ENCODE assay signal across 17 cellular contexts in the genomic region with DNA sequence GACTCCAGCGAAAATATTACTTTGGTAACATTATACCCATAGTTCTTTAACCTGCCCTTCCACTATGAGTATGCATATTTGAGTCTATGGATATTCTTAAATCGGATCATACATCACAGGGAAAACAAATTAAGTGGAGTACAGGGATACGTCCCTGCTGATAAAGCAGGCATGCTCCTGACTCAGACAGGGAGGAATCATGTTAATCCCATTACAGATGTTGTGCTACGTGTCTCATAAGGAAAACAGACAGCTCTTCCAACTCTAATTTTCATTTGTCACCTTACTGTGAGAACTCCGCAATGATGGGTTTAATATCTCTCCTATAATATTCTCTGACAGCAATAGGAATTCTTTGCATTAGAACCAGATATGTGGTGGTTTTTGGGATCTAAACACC.
A peak's percentile ranks its signal among the peaks of the same experiment; 100 is the strongest.
DNase-seq lines count a peak whose midpoint lies in the region; ATAC-seq and TF ChIP-seq lines count a peak whose summit lies in the region.
"Had no signal": no experiment of that assay in that cellular context is flagged by ENCODE, and none has a peak within 500 bp of the region (broad histone marks: within the 10 kb centered on the region; RNA-seq: fewer than 3 reads in every experiment).

No MANE protein-coding gene starts in this region.

- H3F3A ChIP-seq in GM23338 (replicated peaks; ENCODE audit: low read depth) (no peaks in the 10 kb centered on the region), OCI-LY1 (ENCODE audit: insufficient read depth, low read length) (0 out of 2 replicates have a peak, but pooled peaks cover 3% of the 10 kb centered on the region), neural cell (ENCODE audit: insufficient read depth, low read length, poor library complexity, severe bottlenecking) (no peaks in the 10 kb centered on the region)

- no peak for ATAC-seq in GM23338
- ATAC-seq: HepG2 had no signal

- TF ChIP-seq POLR2A in esophagus muscularis mucosa (IDR thresholded peaks at IDR 0.05; ENCODE audit: low read depth), result no peak

- H3K4me3 Mint-ChIP-seq in GM23338 (no peak overlapping the region), osteocyte (ENCODE audit: unreplicated experiment) (no peak overlapping the region)
- H3K4me3 Mint-ChIP-seq: B cell; CD8-positive, alpha-beta memory T cell; IgD-negative memory B cell had no signal

- H3K27me3 Mint-ChIP-seq in GM23338 (ENCODE audit: insufficient read depth, low read depth, poor library complexity) (no peaks in the 10 kb centered on the region), osteocyte (ENCODE audit: unreplicated experiment) (no peaks in the 10 kb centered on the region)
- H3K27me3 Mint-ChIP-seq: B cell; CD8-positive, alpha-beta memory T cell; IgD-negative memory B cell had no signal

- H3K36me3 Mint-ChIP-seq in GM23338 (ENCODE audit: low read depth) (no peaks in the 10 kb centered on the region), osteocyte (ENCODE audit: unreplicated experiment) (no peaks in the 10 kb centered on the region)
- H3K36me3 Mint-ChIP-seq: CD8-positive, alpha-beta memory T cell had no signal

- intact Hi-C loops in esophagus muscularis mucosa (cut with DNase I), result no loop called here

- H3K4me1 Mint-ChIP-seq in GM23338, result no peaks in the 10 kb centered on the region
- no peaks in the 10 kb centered on the region for H3K4me1 Mint-ChIP-seq in osteocyte (ENCODE audit: unreplicated experiment)
- H3K4me1 Mint-ChIP-seq: B cell; CD8-positive, alpha-beta memory T cell had no signal

- WGBS in esophagus muscularis mucosa, result 81% methylated on average over 5 of the region's 5 CpGs

- no peak overlapping the region for H3K4me2 ChIP-seq in GM23338
- H3K4me2 ChIP-seq in OCI-LY1 (ENCODE audit: low read length), result no peak overlapping the region
- no peak overlapping the region for H3K4me2 ChIP-seq in neural cell (ENCODE audit: low read length)
- H3K4me2 ChIP-seq: BLaER1 treated with 17β-estradiol and CSF1 and Interleukin-3, amounts not matched to agents 10 nM and 100 nM had no signal

- H3K9me2 ChIP-seq in GM23338 (ENCODE audit: insufficient read depth) (no peaks in the 10 kb centered on the region; the same call in 1 of the 2 replicates), OCI-LY1 (ENCODE audit: low read depth, low read length) (no peaks in the 10 kb centered on the region), neural cell (ENCODE audit: insufficient read depth, low read length) (no peaks in the 10 kb centered on the region)

- TF ChIP-seq EP300 in neural cell (conservative IDR thresholded peaks at IDR 0.05; ENCODE audit: poor library complexity, severe bottlenecking), result no peak
- no peak for TF ChIP-seq EP300 in esophagus muscularis mucosa (IDR thresholded peaks at IDR 0.05)

- no peaks in the 10 kb centered on the region for H3K4me1 ChIP-seq in GM23338 (ENCODE audit: insufficient read depth)
- H3K4me1 ChIP-seq in OCI-LY1 (ENCODE audit: insufficient read depth, low read length, severe bottlenecking), result peaks cover 47% of the 10 kb centered on the region
- H3K4me1 ChIP-seq in esophagus muscularis mucosa, result no peaks in the 10 kb centered on the region
- H3K4me1 ChIP-seq: HAP-1 had no signal

- H3K4me3 ChIP-seq in GM23338 (no peak overlapping the region), OCI-LY1 (ENCODE audit: low read depth, low read length, poor library complexity, severe bottlenecking) (no peak overlapping the region), neural cell (ENCODE audit: low read length) (no peak overlapping the region), esophagus muscularis mucosa (no peak overlapping the region)
- H3K4me3 ChIP-seq: BLaER1 treated with 17β-estradiol and CSF1 and Interleukin-3, amounts not matched to agents 10 nM and 100 nM; HAP-1 had no signal

- H3K9me3 ChIP-seq in OCI-LY1 (ENCODE audit: low read length), result no peaks in the 10 kb centered on the region
- no peaks in the 10 kb centered on the region for H3K9me3 ChIP-seq in neural cell (ENCODE audit: low read length)
- no peaks in the 10 kb centered on the region for H3K9me3 ChIP-seq in esophagus muscularis mucosa
- H3K9me3 ChIP-seq: BLaER1 treated with 17β-estradiol and CSF1 and Interleukin-3, amounts not matched to agents 10 nM and 100 nM; HAP-1 had no signal

- 0 out of 2 replicates have a peak overlapping the region, but pooled peaks have one; percentile 14 for H2AFZ ChIP-seq in GM23338
- H2AFZ ChIP-seq in OCI-LY1 (ENCODE audit: low read length), result peak overlapping the region; percentile 39; the same call in 1 of the 2 replicates
- H2AFZ ChIP-seq in neural cell (ENCODE audit: low read depth, low read length), result no peak overlapping the region

- H3K27ac Mint-ChIP-seq in GM23338 (no peak overlapping the region), osteocyte (ENCODE audit: unreplicated experiment) (no peak overlapping the region)
- H3K27ac Mint-ChIP-seq: B cell; CD8-positive, alpha-beta memory T cell; IgD-negative memory B cell had no signal

- H4K20me1 ChIP-seq in GM23338 (replicated peaks; ENCODE audit: insufficient read depth), result no peaks in the 10 kb centered on the region
- no peaks in the 10 kb centered on the region for H4K20me1 ChIP-seq in OCI-LY1 (ENCODE audit: insufficient read depth, low read length)
- H4K20me1 ChIP-seq in neural cell (ENCODE audit: insufficient read depth), result no peaks in the 10 kb centered on the region
- H4K20me1 ChIP-seq: BLaER1 treated with 17β-estradiol and CSF1 and Interleukin-3, amounts not matched to agents 10 nM and 100 nM had no signal

- TF ChIP-seq CTCF in GM23338 (conservative IDR thresholded peaks at IDR 0.05; ENCODE audit: low read depth in 2 of 2), result no peak
- TF ChIP-seq CTCF in OCI-LY1 (IDR thresholded peaks at IDR 0.05; ENCODE audit: low read length), result no peak
- TF ChIP-seq CTCF in neural cell (IDR thresholded peaks at IDR 0.05; ENCODE audit: poor library complexity, severe bottlenecking), result no peak
- no peak for TF ChIP-seq CTCF in esophagus muscularis mucosa (IDR thresholded peaks at IDR 0.05)
- TF ChIP-seq CTCF in osteocyte (IDR thresholded peaks at IDR 0.05), result no peak

- peak; percentile 59 for DNase-seq in D341Med (ENCODE audit: low spot score)
- no peak for DNase-seq in GM23338 (ENCODE audit: low spot score)
- no peak for DNase-seq in NOMO-1 (lab: John Stamatoyannopoulos, UW; ENCODE audit: unreplicated experiment in 2 of 2)
- DNase-seq in esophagus muscularis mucosa (ENCODE audit: extremely low spot score), result no peak
- no peak for DNase-seq in osteocyte (ENCODE audit: extremely low spot score, unreplicated experiment)
- DNase-seq: CD8-positive, alpha-beta memory T cell; COR-L47; DMS153; DMS79 treated with DMSO at 0.1 percent for 48 hours; GF-D8 had no signal

- no peak overlapping the region for H3K9ac ChIP-seq in OCI-LY1 (ENCODE audit: low read length)
- H3K9ac ChIP-seq in neural cell (ENCODE audit: low read length), result no peak overlapping the region
- H3K9ac ChIP-seq: BLaER1 treated with 17β-estradiol and CSF1 and Interleukin-3, amounts not matched to agents 10 nM and 100 nM had no signal

- H3K27ac ChIP-seq in GM23338 (ENCODE audit: low read depth) (no peak overlapping the region), OCI-LY1 (ENCODE audit: low read depth, low read length, poor library complexity, severe bottlenecking) (peak overlapping the region; percentile 27), neural cell (ENCODE audit: low read length) (no peak overlapping the region), esophagus muscularis mucosa (replicated peaks in 1 of 4) (no peak overlapping the region)
- H3K27ac ChIP-seq: BLaER1 treated with 17β-estradiol and CSF1 and Interleukin-3, amounts not matched to agents 10 nM and 100 nM had no signal

- peaks cover 3% of the 10 kb centered on the region; the same call in 1 of the 3 replicates for H3K9me3 Mint-ChIP-seq in GM23338
- peaks cover 22% of the 10 kb centered on the region for H3K9me3 Mint-ChIP-seq in osteocyte (ENCODE audit: unreplicated experiment)

- no peaks in the 10 kb centered on the region for H3K27me3 ChIP-seq in GM23338 (ENCODE audit: insufficient read depth)
- no peaks in the 10 kb centered on the region for H3K27me3 ChIP-seq in OCI-LY1 (ENCODE audit: insufficient read depth, low read length)
- H3K27me3 ChIP-seq in neural cell (ENCODE audit: insufficient read depth, low read depth, low read length), result no peaks in the 10 kb centered on the region
- H3K27me3 ChIP-seq in esophagus muscularis mucosa, result no peaks in the 10 kb centered on the region
- H3K27me3 ChIP-seq: BLaER1 treated with 17β-estradiol and CSF1 and Interleukin-3, amounts not matched to agents 10 nM and 100 nM had no signal

- no peaks in the 10 kb centered on the region for H3K79me2 ChIP-seq in GM23338 (replicated peaks; ENCODE audit: insufficient read depth)
- H3K79me2 ChIP-seq in OCI-LY1 (ENCODE audit: insufficient read depth, low read length), result no peaks in the 10 kb centered on the region
- H3K79me2 ChIP-seq in neural cell (replicated peaks; ENCODE audit: insufficient read depth, low read length), result no peaks in the 10 kb centered on the region

- H3K36me3 ChIP-seq in GM23338 (ENCODE audit: insufficient read depth) (no peaks in the 10 kb centered on the region), OCI-LY1 (ENCODE audit: insufficient read depth, low read length) (no peaks in the 10 kb centered on the region), neural cell (ENCODE audit: insufficient read depth, low read length) (no peaks in the 10 kb centered on the region), esophagus muscularis mucosa (no peaks in the 10 kb centered on the region)
- H3K36me3 ChIP-seq: BLaER1 treated with 17β-estradiol and CSF1 and Interleukin-3, amounts not matched to agents 10 nM and 100 nM; HAP-1 had no signal

- TF ChIP-seq RAD21 in neural cell (conservative IDR thresholded peaks at IDR 0.05), result no peak

TF ChIP-seq in neural cell, 6 proteins besides CTCF, POLR2A, EP300 and RAD21 (continues in another document):
- TF ChIP-seq MXI1 (conservative IDR thresholded peaks at IDR 0.05; ENCODE audit: poor library complexity, severe bottlenecking), result no peak
